In the genomic region with DNA sequence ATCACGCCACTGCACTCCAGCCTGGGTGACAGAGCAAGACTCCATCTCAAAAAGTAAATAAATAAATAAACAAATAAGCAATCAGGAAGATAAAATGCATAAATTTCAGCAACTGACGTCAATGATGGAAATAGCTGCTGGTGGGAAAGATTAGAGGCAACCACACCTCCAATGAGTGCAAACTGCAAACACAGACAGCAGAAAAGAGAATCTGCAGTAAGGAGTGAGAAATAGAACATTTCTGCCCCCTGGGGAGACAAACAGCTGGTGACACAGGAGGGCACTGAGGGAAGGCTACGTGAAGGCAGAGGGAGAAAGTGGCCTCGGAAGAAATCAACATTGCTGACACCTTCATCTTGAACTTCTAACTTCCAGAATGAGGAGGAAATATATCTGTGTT, we compare ENCODE assay signal across 4 cellular contexts.
A peak's percentile ranks its signal among the peaks of the same experiment; 100 is the strongest.
TF ChIP-seq lines count a peak whose summit lies in the region.

No MANE protein-coding gene starts in this region.

TF ChIP-seq in SK-N-SH, 30 proteins besides CTCF, POLR2A, EP300 and RAD21:
- no peak for TF ChIP-seq SIN3A (IDR thresholded peaks at IDR 0.05; ENCODE audit: borderline replicate concordance, low read depth, low read length)
- no peak for TF ChIP-seq ELF1 (IDR thresholded peaks at IDR 0.05)
- TF ChIP-seq TEAD4 (IDR thresholded peaks at IDR 0.05; ENCODE audit: borderline replicate concordance, insufficient read depth): no peak
- TF ChIP-seq, protein P1, sequence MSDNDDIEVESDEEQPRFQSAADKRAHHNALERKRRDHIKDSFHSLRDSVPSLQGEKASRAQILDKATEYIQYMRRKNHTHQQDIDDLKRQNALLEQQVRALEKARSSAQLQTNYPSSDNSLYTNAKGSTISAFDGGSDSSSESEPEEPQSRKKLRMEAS (IDR thresholded peaks at IDR 0.05; ENCODE audit: low read depth): no peak
- TF ChIP-seq TCF12 (IDR thresholded peaks at IDR 0.05): no peak
- TF ChIP-seq, protein P2, sequence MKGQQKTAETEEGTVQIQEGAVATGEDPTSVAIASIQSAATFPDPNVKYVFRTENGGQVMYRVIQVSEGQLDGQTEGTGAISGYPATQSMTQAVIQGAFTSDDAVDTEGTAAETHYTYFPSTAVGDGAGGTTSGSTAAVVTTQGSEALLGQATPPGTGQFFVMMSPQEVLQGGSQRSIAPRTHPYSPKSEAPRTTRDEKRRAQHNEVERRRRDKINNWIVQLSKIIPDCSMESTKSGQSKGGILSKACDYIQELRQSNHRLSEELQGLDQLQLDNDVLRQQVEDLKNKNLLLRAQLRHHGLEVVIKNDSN (IDR thresholded peaks at IDR 0.05; ENCODE audit: borderline replicate concordance, low read depth): no peak
- no peak for TF ChIP-seq GATA2 (CRISPR knock-in tag; IDR thresholded peaks at IDR 0.05)
- no peak for TF ChIP-seq MEF2A (IDR thresholded peaks at IDR 0.05; ENCODE audit: borderline replicate concordance, low read depth)
- TF ChIP-seq FOXJ3 (CRISPR knock-in tag; IDR thresholded peaks at IDR 0.05): no peak
- TF ChIP-seq RFX5 (IDR thresholded peaks at IDR 0.05; ENCODE audit: low read length): no peak
- no peak for TF ChIP-seq SMC3 (IDR thresholded peaks at IDR 0.05; ENCODE audit: low read depth, low read length)
TF ChIP-seq in SK-N-SH: peak in this region for 0.

TF ChIP-seq in SK-N-SH treated with all-trans-retinoic acid at 6 μM for 48 hours, 23 proteins besides CTCF, POLR2A, EP300 and RAD21 (continues in another document):
- no peak for TF ChIP-seq ZFP3 (CRISPR knock-in tag; IDR thresholded peaks at IDR 0.05)
- TF ChIP-seq, protein P3, sequence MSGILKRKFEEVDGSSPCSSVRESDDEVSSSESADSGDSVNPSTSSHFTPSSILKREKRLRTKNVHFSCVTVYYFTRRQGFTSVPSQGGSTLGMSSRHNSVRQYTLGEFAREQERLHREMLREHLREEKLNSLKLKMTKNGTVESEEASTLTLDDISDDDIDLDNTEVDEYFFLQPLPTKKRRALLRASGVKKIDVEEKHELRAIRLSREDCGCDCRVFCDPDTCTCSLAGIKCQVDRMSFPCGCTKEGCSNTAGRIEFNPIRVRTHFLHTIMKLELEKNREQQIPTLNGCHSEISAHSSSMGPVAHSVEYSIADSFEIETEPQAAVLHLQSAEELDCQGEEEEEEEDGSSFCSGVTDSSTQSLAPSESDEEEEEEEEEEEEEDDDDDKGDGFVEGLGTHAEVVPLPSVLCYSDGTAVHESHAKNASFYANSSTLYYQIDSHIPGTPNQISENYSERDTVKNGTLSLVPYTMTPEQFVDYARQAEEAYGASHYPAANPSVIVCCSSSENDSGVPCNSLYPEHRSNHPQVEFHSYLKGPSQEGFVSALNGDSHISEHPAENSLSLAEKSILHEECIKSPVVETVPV (CRISPR knock-in tag; IDR thresholded peaks at IDR 0.05): no peak
- TF ChIP-seq ESRRG (CRISPR knock-in tag; IDR thresholded peaks at IDR 0.05): no peak
- no peak for TF ChIP-seq BACH2 (CRISPR knock-in tag; IDR thresholded peaks at IDR 0.05; ENCODE audit: borderline replicate concordance)
- TF ChIP-seq PATZ1 (CRISPR knock-in tag; IDR thresholded peaks at IDR 0.05; ENCODE audit: borderline replicate concordance): no peak
- no peak for TF ChIP-seq RARB (CRISPR knock-in tag; IDR thresholded peaks at IDR 0.05)
- no peak for TF ChIP-seq ZNF565 (CRISPR knock-in tag; conservative IDR thresholded peaks at IDR 0.05; ENCODE audit: low read depth)
- no peak for TF ChIP-seq ZNF8 (CRISPR knock-in tag; IDR thresholded peaks at IDR 0.05)
- no peak for TF ChIP-seq CREB5 (CRISPR knock-in tag; IDR thresholded peaks at IDR 0.05; ENCODE audit: low read depth)
- no peak for TF ChIP-seq CSDC2 (CRISPR knock-in tag; IDR thresholded peaks at IDR 0.05)

TF ChIP-seq in HEK293, 187 proteins besides CTCF, POLR2A, EP300 and RAD21:
- 0 out of 2 replicates have a peak, but pooled peaks have one; percentile 38 for TF ChIP-seq PRDM1 (tag by site-specific recombination; IDR thresholded peaks at IDR 0.05)
- no peak for TF ChIP-seq TCF7L2 (IDR thresholded peaks at IDR 0.05; ENCODE audit: borderline replicate concordance, low read depth, low read length)
- TF ChIP-seq YY2 (tag by site-specific recombination; IDR thresholded peaks at IDR 0.05): no peak
- peak; percentile 77 for TF ChIP-seq GLIS1 (tag by site-specific recombination; IDR thresholded peaks at IDR 0.05)
- TF ChIP-seq ZIC2 (tag by site-specific recombination; IDR thresholded peaks at IDR 0.05): peak; percentile 66
TF ChIP-seq in HEK293: peak in this region for 3.

TF ChIP-seq in GM12878, 131 proteins besides CTCF, POLR2A, EP300 and RAD21:
- no peak for TF ChIP-seq ETV6 (conservative IDR thresholded peaks at IDR 0.05 in 1 of 2, IDR thresholded peaks at IDR 0.05 in 1 of 2; ENCODE audit: borderline replicate concordance in 1 of 2, low read depth in 1 of 2)
- TF ChIP-seq KDM1A (IDR thresholded peaks at IDR 0.05; ENCODE audit: borderline replicate concordance): no peak
